ENCODE assay signal across 15 cellular contexts in the genomic region with DNA sequence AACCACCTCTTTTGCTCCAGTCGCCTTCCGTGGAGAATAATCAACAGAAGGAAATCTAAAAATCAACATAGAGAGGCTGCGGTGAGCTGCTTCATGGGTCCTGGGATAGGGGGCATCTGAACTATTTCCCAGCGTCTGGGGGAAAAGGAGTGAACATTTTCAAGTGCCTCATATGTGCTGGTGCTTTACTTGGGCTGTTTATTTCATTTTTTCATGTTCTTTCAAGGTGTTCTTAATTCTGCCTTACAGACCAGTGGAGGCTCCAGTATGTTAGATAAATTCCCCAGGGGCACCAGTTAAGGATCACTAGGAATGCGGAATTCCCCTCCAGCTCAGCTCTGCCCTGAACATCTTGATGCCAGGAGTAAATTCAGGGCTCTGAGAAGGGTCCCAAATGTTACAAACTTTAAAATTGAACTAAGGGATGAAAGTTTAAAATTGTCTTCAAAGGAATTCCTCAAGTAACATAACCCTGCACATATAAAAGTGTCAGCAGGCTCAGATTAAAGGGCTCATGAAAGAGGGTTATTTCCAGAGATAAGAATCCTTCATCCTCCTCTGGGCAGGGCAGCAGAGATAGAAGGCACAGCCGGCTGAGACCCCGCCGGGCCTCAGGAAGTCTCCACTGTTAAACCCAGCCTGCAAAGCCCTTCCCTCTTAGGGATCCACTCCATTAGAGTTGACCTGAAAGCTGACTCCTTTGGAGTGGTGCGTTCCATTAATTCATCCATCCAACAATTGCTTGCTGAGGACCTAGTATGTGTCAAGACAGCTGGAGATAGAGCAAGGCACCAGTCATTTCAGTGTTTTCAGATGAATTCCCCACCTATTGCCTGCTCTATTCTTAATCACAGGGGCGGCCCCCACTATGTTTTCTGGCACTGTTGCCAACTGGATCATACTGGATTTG.
DNase-seq lines count a peak whose midpoint lies in the region; ATAC-seq and TF ChIP-seq lines count a peak whose summit lies in the region.
"Had no signal": no experiment of that assay in that cellular context is flagged by ENCODE, and none has a peak within 500 bp of the region (broad histone marks: within the 10 kb centered on the region; RNA-seq: fewer than 3 reads in every experiment).

No MANE protein-coding gene starts in this region.

- no peaks in the 10 kb centered on the region for H3K9me3 Mint-ChIP-seq in osteocyte (ENCODE audit: unreplicated experiment)
- H3K9me3 Mint-ChIP-seq in activated CD8-positive, alpha-beta memory T cell treated with anti-CD3 and anti-CD28 coated beads, Interleukin-2, amount 10 ng/mL, durations not matched to agents 7 days and 5 days (ENCODE audit: low read depth): no peaks in the 10 kb centered on the region
- H3K9me3 Mint-ChIP-seq in stimulated activated memory B cell treated with anti-CD40 and anti-IgM and Interleukin-4, amounts not matched to agents 10 μg/mL and 1 μg/mL and 100 μg/mL, for 72 hours: no peaks in the 10 kb centered on the region
- H3K9me3 Mint-ChIP-seq: H9 had no signal

- H3K9me3 ChIP-seq in PC-9 (ENCODE audit: insufficient read depth, low read depth): no peaks in the 10 kb centered on the region
- H3K9me3 ChIP-seq in colonic mucosa: no peaks in the 10 kb centered on the region
- H3K9me3 ChIP-seq: thyroid gland had no signal

- intact Hi-C loops in PC-9 (cut with micrococcal nuclease; ENCODE audit: unreplicated experiment) (no loop called here), colonic mucosa (cut with DNase I) (no loop called here)

- H4K20me1 ChIP-seq in PC-9 (ENCODE audit: insufficient read depth): no peaks in the 10 kb centered on the region

- peak overlapping the region; percentile 30; the same call in 1 of the 2 replicates for H3K4me2 ChIP-seq in PC-9

- peak overlapping the region; percentile 33 for H3K4me3 Mint-ChIP-seq in osteocyte (ENCODE audit: unreplicated experiment)
- no peak overlapping the region for H3K4me3 Mint-ChIP-seq in activated CD8-positive, alpha-beta memory T cell treated with anti-CD3 and anti-CD28 coated beads, Interleukin-2, amount 10 ng/mL, durations not matched to agents 7 days and 5 days
- no peak overlapping the region for H3K4me3 Mint-ChIP-seq in stimulated activated memory B cell treated with anti-CD40 and anti-IgM and Interleukin-4, amounts not matched to agents 10 μg/mL and 1 μg/mL and 100 μg/mL, for 72 hours
- H3K4me3 Mint-ChIP-seq: H9 had no signal

- POLR2A ChIA-PET in PC-9 (lab: Charles Lee; ENCODE audit: unreplicated experiment): no interaction called here

- H3K36me3 ChIP-seq in PC-9 (ENCODE audit: low read depth) (no peaks in the 10 kb centered on the region), colonic mucosa (no peaks in the 10 kb centered on the region)
- H3K36me3 ChIP-seq: thyroid gland, WERI-Rb-1 had no signal

- H3K27me3 ChIP-seq in PC-9 (ENCODE audit: insufficient read depth, low read depth) (no peaks in the 10 kb centered on the region), colonic mucosa (no peaks in the 10 kb centered on the region)
- H3K27me3 ChIP-seq: thyroid gland had no signal

- no peak for ATAC-seq in activated CD8-positive, alpha-beta memory T cell treated with anti-CD3 and anti-CD28 coated beads, Interleukin-2, amount 10 ng/mL, durations not matched to agents 7 days and 5 days
- ATAC-seq in stimulated activated memory B cell treated with anti-CD40 and anti-IgM and Interleukin-4, amounts not matched to agents 10 μg/mL and 1 μg/mL and 100 μg/mL, for 72 hours: no peak

- no peak overlapping the region for H3K9ac ChIP-seq in colonic mucosa (ENCODE audit: low read depth in 2 of 2, low read length in 2 of 2)

- peak; percentile 56 for DNase-seq in Caki2 (ENCODE audit: low read depth)
- no peak for DNase-seq in PC-9
- DNase-seq in fibroblast of mammary gland (ENCODE audit: low read depth): peak; percentile 20
- no peak for DNase-seq in osteocyte (ENCODE audit: extremely low spot score, unreplicated experiment)
- DNase-seq in colonic mucosa: no peak
- no peak for DNase-seq in activated CD8-positive, alpha-beta memory T cell treated with anti-CD3 and anti-CD28 coated beads, Interleukin-2, amount 10 ng/mL, durations not matched to agents 7 days and 5 days
- no peak for DNase-seq in NAMALWA (ENCODE audit: low spot score)
- DNase-seq: activated naive CD4-positive, alpha-beta T cell treated with anti-CD3 and anti-CD28 coated beads, Interleukin-2, amount 50 U/mL, for 16 hours; central memory CD4-positive, alpha-beta T cell; H9; NCI-H2107; stimulated activated CD8-positive, alpha-beta memory T cell treated with anti-CD3 and anti-CD28 coated beads, Interleukin-4, amount 100 ng/mL, for 48 hours; thyroid gland; WERI-Rb-1 had no signal

- peak overlapping the region; percentile 84 for H3K27ac Mint-ChIP-seq in osteocyte (ENCODE audit: unreplicated experiment)
- H3K27ac Mint-ChIP-seq in activated CD8-positive, alpha-beta memory T cell treated with anti-CD3 and anti-CD28 coated beads, Interleukin-2, amount 10 ng/mL, durations not matched to agents 7 days and 5 days: no peak overlapping the region
- H3K27ac Mint-ChIP-seq in stimulated activated memory B cell treated with anti-CD40 and anti-IgM and Interleukin-4, amounts not matched to agents 10 μg/mL and 1 μg/mL and 100 μg/mL, for 72 hours: no peak overlapping the region
- H3K27ac Mint-ChIP-seq: H9 had no signal

- H3K79me2 ChIP-seq in PC-9 (ENCODE audit: low read depth): no peaks in the 10 kb centered on the region

- H3K4me1 ChIP-seq in PC-9 (replicated peaks; ENCODE audit: insufficient read depth): peaks cover 17% of the 10 kb centered on the region
- no peaks in the 10 kb centered on the region for H3K4me1 ChIP-seq in colonic mucosa

- peaks cover 7% of the 10 kb centered on the region; the same call in 1 of the 2 replicates for H3F3A ChIP-seq in PC-9 (ENCODE audit: insufficient read depth, low read depth)

- no peaks in the 10 kb centered on the region for H3K9me2 ChIP-seq in PC-9 (ENCODE audit: insufficient read depth)

- CTCF ChIA-PET in PC-9 (lab: Charles Lee): no interaction called here
- CTCF ChIA-PET in activated CD8-positive, alpha-beta memory T cell treated with anti-CD3 and anti-CD28 coated beads, Interleukin-2, amount 10 ng/mL, durations not matched to agents 7 days and 5 days (lab: Charles Lee): no interaction called here

- H3K36me3 Mint-ChIP-seq in osteocyte (ENCODE audit: unreplicated experiment): peaks cover 7% of the 10 kb centered on the region
- no peaks in the 10 kb centered on the region for H3K36me3 Mint-ChIP-seq in activated CD8-positive, alpha-beta memory T cell treated with anti-CD3 and anti-CD28 coated beads, Interleukin-2, amount 10 ng/mL, durations not matched to agents 7 days and 5 days
- no peaks in the 10 kb centered on the region for H3K36me3 Mint-ChIP-seq in stimulated activated memory B cell treated with anti-CD40 and anti-IgM and Interleukin-4, amounts not matched to agents 10 μg/mL and 1 μg/mL and 100 μg/mL, for 72 hours

- H3K27me3 Mint-ChIP-seq in osteocyte (ENCODE audit: unreplicated experiment): no peaks in the 10 kb centered on the region
- peaks cover 13% of the 10 kb centered on the region for H3K27me3 Mint-ChIP-seq in activated CD8-positive, alpha-beta memory T cell treated with anti-CD3 and anti-CD28 coated beads, Interleukin-2, amount 10 ng/mL, durations not matched to agents 7 days and 5 days
- peaks cover 9% of the 10 kb centered on the region for H3K27me3 Mint-ChIP-seq in stimulated activated memory B cell treated with anti-CD40 and anti-IgM and Interleukin-4, amounts not matched to agents 10 μg/mL and 1 μg/mL and 100 μg/mL, for 72 hours

- H3K4me3 ChIP-seq in PC-9 (no peak overlapping the region), fibroblast of mammary gland (ENCODE audit: control insufficient read depth, low read depth, low read length) (no peak overlapping the region), colonic mucosa (no peak overlapping the region)
- H3K4me3 ChIP-seq: thyroid gland had no signal

- TF ChIP-seq CTCF in PC-9 (conservative IDR thresholded peaks at IDR 0.05): no peak
- no peak for TF ChIP-seq CTCF in fibroblast of mammary gland (conservative IDR thresholded peaks at IDR 0.05; ENCODE audit: control insufficient read depth, insufficient read depth, low read depth, low read length)
- no peak for TF ChIP-seq CTCF in osteocyte (IDR thresholded peaks at IDR 0.05)
- TF ChIP-seq CTCF in colonic mucosa (IDR thresholded peaks at IDR 0.05): no peak

- H3K27ac ChIP-seq in PC-9 (peak overlapping the region; percentile 57; the same call in 1 of the 2 replicates), colonic mucosa (no peak overlapping the region)
- H3K27ac ChIP-seq: thyroid gland, WERI-Rb-1 had no signal

- in situ Hi-C loops in Caki2 (cut with HindIII; ENCODE audit: low pct_unique_long_range_greater_than_20kb, low sequenced_read_pairs): no loop called here

- BruUV-seq in PC-9 (replicated peaks; lab: Mats Ljungman, UMichigan): no TSS peak

- no peak overlapping the region for H2AFZ ChIP-seq in PC-9

- H3K4me1 Mint-ChIP-seq in osteocyte (ENCODE audit: unreplicated experiment): peaks cover 64% of the 10 kb centered on the region
- no peaks in the 10 kb centered on the region for H3K4me1 Mint-ChIP-seq in activated CD8-positive, alpha-beta memory T cell treated with anti-CD3 and anti-CD28 coated beads, Interleukin-2, amount 10 ng/mL, durations not matched to agents 7 days and 5 days
- no peaks in the 10 kb centered on the region for H3K4me1 Mint-ChIP-seq in stimulated activated memory B cell treated with anti-CD40 and anti-IgM and Interleukin-4, amounts not matched to agents 10 μg/mL and 1 μg/mL and 100 μg/mL, for 72 hours

Comparison
In these comparisons a context has a peak if more than half of its experiments do, and no peak if none do; other contexts are left out.
1. DNase-seq: peak in Caki2 (single experiment) and fibroblast of mammary gland (single experiment); none in PC-9 (0 of 2), osteocyte (single experiment), colonic mucosa (single experiment), activated CD8-positive, alpha-beta memory T cell treated with anti-CD3 and anti-CD28 coated beads, Interleukin-2, amount 10 ng/mL, durations not matched to agents 7 days and 5 days (single experiment) and NAMALWA (single experiment).